In the genomic region with DNA sequence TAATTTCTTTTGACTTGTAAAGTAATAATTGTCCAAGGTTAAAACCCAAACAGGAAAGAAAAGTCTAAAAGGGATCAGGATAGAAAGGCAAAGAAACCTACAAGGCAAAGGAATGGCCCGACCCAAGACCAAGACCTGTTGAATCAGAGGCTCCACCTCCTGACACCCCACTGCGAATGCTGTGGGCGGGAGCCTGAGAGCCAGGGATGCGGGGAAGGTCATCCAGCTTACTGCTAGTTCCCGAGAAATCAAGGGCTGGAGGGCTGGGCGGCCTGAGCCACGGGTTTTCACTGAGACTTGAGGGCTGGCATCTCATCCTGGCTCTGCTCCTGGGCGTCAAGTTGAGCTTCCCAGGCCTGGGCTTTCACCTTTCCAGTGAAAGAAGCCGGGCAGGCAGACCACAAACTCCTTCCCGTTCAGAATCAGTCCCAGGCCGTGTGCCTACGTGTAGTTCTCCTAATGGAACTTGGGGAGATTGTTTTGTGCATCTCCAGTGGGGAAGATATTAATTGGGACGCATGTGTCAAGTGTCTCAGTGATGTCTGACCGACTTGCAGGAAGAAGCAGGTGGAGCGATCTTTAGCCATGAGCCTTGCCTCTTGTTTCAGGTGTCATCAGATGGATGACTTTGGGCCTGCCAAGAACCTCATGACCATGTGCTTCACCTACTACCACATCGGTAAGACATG, we compare ENCODE assay signal across 24 cellular contexts. TPM values are rescaled to one million over a fixed set of nuclear protein-coding genes. Genes with fewer than 3 reads are reported as not detected.
DNase-seq lines count a peak whose midpoint lies in the region; ATAC-seq and TF ChIP-seq lines count a peak whose summit lies in the region.
"Had no signal": no experiment of that assay in that cellular context is flagged by ENCODE, and none has a peak within 500 bp of the region (broad histone marks: within the 10 kb centered on the region; RNA-seq: fewer than 3 reads in every experiment).

No MANE protein-coding gene starts in this region.

- WGBS in right cardiac atrium = 94% methylated on average over 16 of the region's 16 CpGs
- WGBS in trophoblast cell (ENCODE audit: extremely low coverage, insufficient coverage, insufficient read length) = no CpG with 5 or more reads among the region's 16 CpGs

- intact Hi-C loops in right cardiac atrium (cut with DNase I) (loop anchor here in 1 of 4 donors (10.0 kb wide), 1 partner anchor 59 kb away; no protein-coding TSS in a partner anchor), cardiac septum (cut with DNase I) (no loop called here)

- H3K4ac ChIP-seq in trophoblast cell (ENCODE audit: low read depth, low read length) = no peak overlapping the region

- H3K4me1 ChIP-seq in right cardiac atrium (ENCODE audit: control insufficient read depth, insufficient read depth, low read length) = no peaks in the 10 kb centered on the region
- peaks cover 30 to 31% of the 10 kb centered on the region in 2 experiments for H3K4me1 ChIP-seq in neutrophil (ENCODE audit: control insufficient read depth in 1 of 2, insufficient read depth in 1 of 2, low read depth in 1 of 2, low read length in 1 of 2)
- no peaks in the 10 kb centered on the region for H3K4me1 ChIP-seq in trophoblast cell (ENCODE audit: control insufficient read depth in 1 of 2, insufficient read depth in 2 of 2, low read length in 2 of 2)

- no peaks in the 10 kb centered on the region for H3K9me3 ChIP-seq in right cardiac atrium (ENCODE audit: control insufficient read depth, low read length)
- no peaks in the 10 kb centered on the region for H3K9me3 ChIP-seq in neutrophil
- peaks cover 4% of the 10 kb centered on the region for H3K9me3 ChIP-seq in trophoblast cell (ENCODE audit: insufficient read depth, low read depth, low read length)
- H3K9me3 ChIP-seq: BLaER1 treated with 17β-estradiol and CSF1 and Interleukin-3, amounts not matched to agents 10 nM and 100 nM had no signal

- H3K4me3 ChIP-seq in right cardiac atrium (ENCODE audit: low read length) (no peak overlapping the region), neutrophil (ENCODE audit: low read depth in 1 of 2, low read length in 1 of 2) (no peak overlapping the region), trophoblast cell (ENCODE audit: low read depth, low read length) (no peak overlapping the region)
- H3K4me3 ChIP-seq: BLaER1 treated with 17β-estradiol and CSF1 and Interleukin-3, amounts not matched to agents 10 nM and 100 nM; PC-9 had no signal

- no peak overlapping the region for H3K4me2 ChIP-seq in trophoblast cell (ENCODE audit: low read length)
- H3K4me2 ChIP-seq: PC-9 had no signal

- no peak overlapping the region for H2AFZ ChIP-seq in trophoblast cell (ENCODE audit: insufficient read depth, low read length, poor library complexity)
- H2AFZ ChIP-seq: PC-9 had no signal

- H3K36me3 Mint-ChIP-seq in WTC11 = peaks cover 13% of the 10 kb centered on the region

- TF ChIP-seq CTCF in WTC11 (IDR thresholded peaks at IDR 0.05) (no peak), neutrophil (IDR thresholded peaks at IDR 0.05) (no peak)

- CTCF ChIA-PET in WTC11 (lab: Charles Lee) = interaction anchor here (1.0 to 3.6 kb wide), 5 partner anchors 8 to 48 kb away, joined by 4 to 23 read pairs (median 8); a partner anchor contains a TSS

- no peak overlapping the region for H4K91ac ChIP-seq in trophoblast cell (ENCODE audit: low read depth, low read length)

- H3K36me3 ChIP-seq in neutrophil (peaks cover 99% of the 10 kb centered on the region), trophoblast cell (ENCODE audit: control insufficient read depth in 1 of 2, insufficient read depth in 2 of 2, low read length in 2 of 2) (peaks cover 17 to 28% of the 10 kb centered on the region in 2 experiments)

- H3K4me3 Mint-ChIP-seq in WTC11 = no peak overlapping the region
- H3K4me3 Mint-ChIP-seq: CD4-positive, alpha-beta memory T cell; HFFc6 had no signal

- H3K18ac ChIP-seq in trophoblast cell (ENCODE audit: low read length) = no peak overlapping the region

- H3K27ac Mint-ChIP-seq in WTC11 = no peak overlapping the region
- H3K27ac Mint-ChIP-seq: HFFc6 had no signal

- peaks cover 16% of the 10 kb centered on the region for H3K4me1 Mint-ChIP-seq in WTC11
- H3K4me1 Mint-ChIP-seq: CD4-positive, alpha-beta memory T cell had no signal

- H4K8ac ChIP-seq in trophoblast cell (ENCODE audit: low read depth, low read length) = no peak overlapping the region

- H3K27me3 Mint-ChIP-seq in WTC11 (ENCODE audit: low read depth) = peaks cover 36% of the 10 kb centered on the region
- H3K27me3 Mint-ChIP-seq: CD4-positive, alpha-beta memory T cell had no signal

- no peak overlapping the region for H2BK5ac ChIP-seq in trophoblast cell (ENCODE audit: low read depth, low read length, poor library complexity)

- DNase-seq in right cardiac atrium (peak in 2 of 3 donors; percentile 20 to 28), cardiac septum (ENCODE audit: low spot score) (no peak), WTC11 (ENCODE audit: low spot score) (peak; percentile 87), iPS-NIHi11 (ENCODE audit: low spot score) (peak; percentile 86), trophoblast cell (no peak)
- no peak for DNase-seq in central memory CD4-positive, alpha-beta T cell
- DNase-seq in activated effector memory CD4-positive, alpha-beta T cell treated with Interleukin-2 at 50 U/mL for 16 hours = no peak
- DNase-seq: CD4-positive, alpha-beta memory T cell; DND-41; GOT3; HFFc6; KG1; NCI-H1092; NCI-H1436 treated with DMSO at 0.1 percent for 48 hours; NCI-H1930; NCI-H2227 treated with DMSO at 0.1 percent for 48 hours; NCI-H510A; NCI-H748 treated with DMSO at 0.1 percent for 48 hours; PC-9; RPMI8226; SHP77 had no signal

- no peaks in the 10 kb centered on the region for H3K79me2 ChIP-seq in trophoblast cell (ENCODE audit: control insufficient read depth, insufficient read depth, low read length, poor library complexity)

- H3K9ac ChIP-seq in trophoblast cell (ENCODE audit: low read length) = no peak overlapping the region
- H3K9ac ChIP-seq: BLaER1 treated with 17β-estradiol and CSF1 and Interleukin-3, amounts not matched to agents 10 nM and 100 nM had no signal

- no peak overlapping the region for H2AK5ac ChIP-seq in trophoblast cell (ENCODE audit: low read length)

- no peak overlapping the region for H3K14ac ChIP-seq in trophoblast cell (ENCODE audit: low read length)

- H3K23ac ChIP-seq in trophoblast cell (ENCODE audit: low read length) = no peak overlapping the region

- ATAC-seq in right cardiac atrium = no peak
- peak; percentile 91 for ATAC-seq in WTC11

- H2BK120ac ChIP-seq in trophoblast cell (ENCODE audit: insufficient read depth, low read length, poor library complexity) = no peak overlapping the region

- POLR2A ChIA-PET in WTC11 (lab: Charles Lee) = no interaction called here

- H3K9me3 Mint-ChIP-seq in WTC11 = no peaks in the 10 kb centered on the region
- H3K9me3 Mint-ChIP-seq: CD4-positive, alpha-beta memory T cell; HFFc6 had no signal

- no peak overlapping the region for H4K12ac ChIP-seq in trophoblast cell (ENCODE audit: low read depth, low read length)

- no peak overlapping the region for H2BK12ac ChIP-seq in trophoblast cell (ENCODE audit: low read length)

- no peaks in the 10 kb centered on the region for H3K27me3 ChIP-seq in right cardiac atrium (ENCODE audit: control insufficient read depth, insufficient read depth)
- no peaks in the 10 kb centered on the region for H3K27me3 ChIP-seq in neutrophil
- H3K27me3 ChIP-seq in trophoblast cell (ENCODE audit: insufficient read depth, low read length) = no peaks in the 10 kb centered on the region

- H3K79me1 ChIP-seq in trophoblast cell (ENCODE audit: low read length) = no peaks in the 10 kb centered on the region

- H3K27ac ChIP-seq in right cardiac atrium (ENCODE audit: low read length) (no peak overlapping the region), neutrophil (peak overlapping the region; percentile 81), trophoblast cell (ENCODE audit: low read depth, low read length) (no peak overlapping the region)
- H3K27ac ChIP-seq: 22Rv1; BLaER1 treated with 17β-estradiol and CSF1 and Interleukin-3, amounts not matched to agents 10 nM and 100 nM; PC-9 had no signal

TF ChIP-seq in WTC11, 78 proteins besides CTCF, POLR2A, EP300 and RAD21:
- TF ChIP-seq SOX15 (CRISPR knock-in tag; IDR thresholded peaks at IDR 0.05) (no peak), FOXP1 (CRISPR knock-in tag; IDR thresholded peaks at IDR 0.05; ENCODE audit: borderline replicate concordance) (0 out of 2 replicates have a peak, but pooled peaks have one; percentile 15)

RNA-seq across cellular contexts. Expression of a gene that starts 36.9 kb away (rescaled TPM):
- not detected for total RNA-seq in right cardiac atrium
- 0.09 TPM for polyA plus RNA-seq in right cardiac atrium
- total RNA-seq in cardiac septum = not detected
- not detected in 3 replicates for total RNA-seq in WTC11 (2021)
- 0.03 TPM in 1 of 2 replicates, not detected in the other for polyA plus RNA-seq in trophoblast cell (2013)
- total RNA-seq: CD4-positive, alpha-beta memory T cell; HFFc6; PC-9 had no signal
- polyA plus RNA-seq: CD4-positive, alpha-beta memory T cell had no signal

RNA-seq across cellular contexts. Expression of a gene that starts 47.8 kb away (rescaled TPM):
- total RNA-seq in right cardiac atrium = 10 to 100 TPM; 10.9 to 13.5 (median 12.6) TPM
- polyA plus RNA-seq in right cardiac atrium = 6.7 TPM
- 8.3 TPM for total RNA-seq in cardiac septum
- 6.4 to 7.8 TPM (median 7.3 TPM) in 3 replicates for total RNA-seq in WTC11 (2021)
- 11.0 and 11.8 TPM in 2 replicates for polyA plus RNA-seq in trophoblast cell (2013)

Comparison
In these comparisons a context has a peak if more than half of its experiments do, and no peak if none do; other contexts are left out.
1. DNase-seq: peak in right cardiac atrium (2 of 3), WTC11 (single experiment) and iPS-NIHi11 (single experiment); none in cardiac septum (single experiment), central memory CD4-positive, alpha-beta T cell (single experiment), trophoblast cell (0 of 2) and activated effector memory CD4-positive, alpha-beta T cell treated with Interleukin-2 at 50 U/mL for 16 hours (single experiment).